In the genomic region with DNA sequence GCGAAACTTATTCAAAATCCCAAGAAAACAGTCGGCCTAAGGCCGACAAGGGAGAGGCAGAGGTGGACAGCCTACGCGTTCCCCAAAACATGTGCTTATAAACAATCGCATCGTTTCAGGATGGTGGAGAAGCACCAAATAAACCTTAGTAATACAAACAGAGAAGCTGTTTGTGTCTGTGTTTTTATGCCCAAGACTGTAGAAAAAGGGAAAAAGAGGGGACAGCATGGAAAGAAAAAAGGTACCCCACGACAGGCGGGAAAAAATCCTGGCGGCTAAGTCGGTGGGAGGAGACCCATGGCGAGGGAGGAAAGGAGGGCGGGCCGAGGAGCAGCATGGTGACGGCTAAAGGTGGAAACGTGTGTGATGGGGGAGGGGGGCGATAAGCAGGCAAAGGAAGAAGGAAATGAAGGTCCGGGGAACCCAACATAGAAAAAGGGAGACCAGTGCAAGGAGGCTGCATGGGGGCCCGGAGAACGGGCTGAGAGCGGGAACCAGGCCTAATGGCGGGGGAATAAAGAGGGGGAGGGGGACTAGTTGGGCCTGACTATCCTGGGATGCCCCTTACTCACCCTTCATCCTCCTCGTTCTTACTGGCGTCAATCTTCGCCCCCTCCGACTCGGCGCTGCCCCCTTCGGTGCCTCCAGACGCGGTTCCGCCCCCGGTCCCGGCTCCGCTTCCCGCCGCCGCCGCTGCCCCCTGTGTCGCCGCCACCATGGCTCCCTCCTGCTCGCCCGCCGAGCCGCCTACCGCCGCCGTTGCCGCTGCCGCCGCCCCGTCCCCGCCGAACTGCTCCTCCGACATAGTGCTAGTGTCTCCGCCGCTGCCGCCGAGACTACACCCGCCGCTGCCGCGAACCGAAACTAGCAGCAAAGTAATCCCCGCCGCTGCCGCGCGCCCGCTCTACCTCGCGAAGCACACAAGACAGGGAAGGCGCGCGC, we compare ENCODE assay signal across 8 cellular contexts. TPM values are rescaled to one million over a fixed set of nuclear protein-coding genes. Genes with fewer than 3 reads are reported as not detected.
DNase-seq lines count a peak whose midpoint lies in the region; ATAC-seq and TF ChIP-seq lines count a peak whose summit lies in the region.

No MANE protein-coding gene starts in this region.

- H4K20me1 ChIP-seq in GM23338 (replicated peaks; ENCODE audit: insufficient read depth) (peaks cover 42% of the 10 kb centered on the region), Karpas-422 (ENCODE audit: insufficient read depth, low read depth, low read length) (peaks cover 41% of the 10 kb centered on the region)

- peak overlapping the region; percentile 98 for H3K4me3 Mint-ChIP-seq in GM23338

- H3K27me3 ChIP-seq in GM23338 (ENCODE audit: insufficient read depth) = no peaks in the 10 kb centered on the region
- H3K27me3 ChIP-seq in Karpas-422 (ENCODE audit: low read length) = no peaks in the 10 kb centered on the region
- no peaks in the 10 kb centered on the region for H3K27me3 ChIP-seq in gastroesophageal sphincter
- H3K27me3 ChIP-seq in suprapubic skin = no peaks in the 10 kb centered on the region

- H3K4me2 ChIP-seq in GM23338 = peak overlapping the region; percentile 97
- H3K4me2 ChIP-seq in Karpas-422 (ENCODE audit: low read depth, low read length, poor library complexity, severe bottlenecking) = peak overlapping the region; percentile 95

- H2AFZ ChIP-seq in GM23338 = no peak overlapping the region; the same call in 1 of the 2 replicates
- no peak overlapping the region for H2AFZ ChIP-seq in Karpas-422 (ENCODE audit: low read length)

- H3K27ac ChIP-seq in GM23338 (ENCODE audit: low read depth) = peak overlapping the region; percentile 97
- peak overlapping the region; percentile 82 for H3K27ac ChIP-seq in Karpas-422 (ENCODE audit: low read length)
- H3K27ac ChIP-seq in gastroesophageal sphincter = peak overlapping the region; percentile 82 to 100 (median 98)
- H3K27ac ChIP-seq in suprapubic skin = peak overlapping the region; percentile 99

- H3K4me3 ChIP-seq in GM23338 = peak overlapping the region; percentile 89
- H3K4me3 ChIP-seq in Karpas-422 (ENCODE audit: low read length) = peak overlapping the region; percentile 96
- peak overlapping the region; percentile 78 to 100 for H3K4me3 ChIP-seq in gastroesophageal sphincter
- H3K4me3 ChIP-seq in suprapubic skin = peak overlapping the region; percentile 92

- WGBS in gastroesophageal sphincter (ENCODE audit: low coverage in 1 of 2), 2 donors = 0% methylated on average over 17 to 30 of the region's 75 CpGs
- under 1% methylated on average over 57 of the region's 75 CpGs for WGBS in suprapubic skin

- peak overlapping the region; percentile 97 for H3K9ac ChIP-seq in Karpas-422 (ENCODE audit: low read length)

- TF ChIP-seq EP300 in gastroesophageal sphincter (IDR thresholded peaks at IDR 0.05) (no peak), suprapubic skin (IDR thresholded peaks at IDR 0.05) (no peak)

- ATAC-seq in GM23338 (peak; percentile 42), gastroesophageal sphincter (peak; percentile 5)

- peaks cover 35% of the 10 kb centered on the region for H3K4me1 Mint-ChIP-seq in GM23338

- H3K27ac Mint-ChIP-seq in GM23338 = peak overlapping the region; percentile 100

- H3K27me3 Mint-ChIP-seq in GM23338 (ENCODE audit: insufficient read depth, low read depth, poor library complexity) = peaks cover 25% of the 10 kb centered on the region

- H3K4me1 ChIP-seq in GM23338 (ENCODE audit: insufficient read depth) = peaks cover 32% of the 10 kb centered on the region
- H3K4me1 ChIP-seq in Karpas-422 (ENCODE audit: low read length) = peaks cover 38% of the 10 kb centered on the region
- H3K4me1 ChIP-seq in gastroesophageal sphincter = peaks cover 9 to 79% (median 24%) of the 10 kb centered on the region in 3 donors
- peaks cover 52% of the 10 kb centered on the region for H3K4me1 ChIP-seq in suprapubic skin

- no peak for TF ChIP-seq CTCF in GM23338 (conservative IDR thresholded peaks at IDR 0.05; ENCODE audit: low read depth in 2 of 2)
- TF ChIP-seq CTCF in gastroesophageal sphincter (IDR thresholded peaks at IDR 0.05) = no peak
- TF ChIP-seq CTCF in suprapubic skin (IDR thresholded peaks at IDR 0.05) = no peak

- TF ChIP-seq POLR2A in gastroesophageal sphincter (IDR thresholded peaks at IDR 0.05) (no peak), suprapubic skin (IDR thresholded peaks at IDR 0.05) (no peak)

- no peaks in the 10 kb centered on the region for H3K9me3 ChIP-seq in Karpas-422 (ENCODE audit: low read length)
- no peaks in the 10 kb centered on the region for H3K9me3 ChIP-seq in gastroesophageal sphincter
- no peaks in the 10 kb centered on the region for H3K9me3 ChIP-seq in suprapubic skin

- H3K9me3 Mint-ChIP-seq in GM23338 = peaks cover 13% of the 10 kb centered on the region; the same call in 2 of the 3 replicates

- H3K36me3 Mint-ChIP-seq in GM23338 (ENCODE audit: low read depth) = peaks cover 69% of the 10 kb centered on the region

- no peaks in the 10 kb centered on the region; the same call in 1 of the 2 replicates for H3F3A ChIP-seq in GM23338 (replicated peaks; ENCODE audit: low read depth)

- H3K9me2 ChIP-seq in GM23338 (ENCODE audit: insufficient read depth) (no peaks in the 10 kb centered on the region), Karpas-422 (replicated peaks; ENCODE audit: insufficient read depth, low read length) (no peaks in the 10 kb centered on the region)

- peaks cover 80% of the 10 kb centered on the region for H3K79me2 ChIP-seq in GM23338 (replicated peaks; ENCODE audit: insufficient read depth)
- peaks cover 56% of the 10 kb centered on the region for H3K79me2 ChIP-seq in Karpas-422 (ENCODE audit: low read length)

- H3K36me3 ChIP-seq in GM23338 (ENCODE audit: insufficient read depth) (peaks cover 22% of the 10 kb centered on the region; the same call in 1 of the 2 replicates), Karpas-422 (ENCODE audit: insufficient read depth, low read length) (peaks cover 37% of the 10 kb centered on the region), gastroesophageal sphincter (peaks cover 0 to 1% of the 10 kb centered on the region in 2 donors), suprapubic skin (no peaks in the 10 kb centered on the region)

- DNase-seq in Daoy (ENCODE audit: low read depth) (peak; percentile 82), GM23338 (ENCODE audit: low spot score) (peak; percentile 87), Karpas-422 (peak; percentile 84), SHP77 treated with DMSO at 0.1 percent for 48 hours (lab: John Stamatoyannopoulos, UW) (peak; percentile 30), occipital lobe (lab: John Stamatoyannopoulos, UW) (peak; percentile 21), suprapubic skin (ENCODE audit: low spot score in 2 of 2) (peak; percentile 84 to 85)
- DNase-seq in activated gamma-delta T cell treated with anti-CD3 and anti-CD28 coated beads, Interleukin-2, amount 50 U/mL, for 16 hours (ENCODE audit: low read depth) = peak; percentile 52

TF ChIP-seq in GM23338, 12 proteins besides CTCF, POLR2A, EP300 and RAD21:
- TF ChIP-seq CREB1 (CRISPR knock-in tag; IDR thresholded peaks at IDR 0.05; ENCODE audit: low read depth) (0 out of 2 replicates have a peak, but pooled peaks have one; percentile 41), POLR2AphosphoS5 (IDR thresholded peaks at IDR 0.05; ENCODE audit: low read depth) (no peak; the same call in 1 of the 2 replicates)

RNA-seq across cellular contexts. Expression of gene HNRNPD, which starts 0.6 kb away (rescaled TPM):
- total RNA-seq in Daoy (2014; rRNA removed; shearing (Covaris generic)) = 38.6 and 40.2 TPM in 2 replicates
- total RNA-seq in GM23338 (2014; rRNA removed; shearing (Covaris generic)) = 245 and 308 TPM in 2 replicates
- 768 and 785 TPM in 2 replicates for polyA plus RNA-seq in GM23338 (2016; fragmentation: Nextera tagmentation; extraction: Ambion mirVana)
- total RNA-seq in Karpas-422 (2014; rRNA removed; shearing (Covaris generic); ENCODE audit: low replicate concordance) = 50.7 and 64.1 TPM in 2 replicates
- total RNA-seq in gastroesophageal sphincter = 10 to 100 TPM; 47.8 to 82.5 (median 72.8) TPM
- total RNA-seq in occipital lobe = 56.0 TPM
- total RNA-seq in suprapubic skin = 100 to 1,000 TPM in 1 of 4 donors, 10 to 100 TPM in 3; 65.5 to 253 (median 78.1) TPM

RNA-seq across cellular contexts. Expression of gene HNRNPDL, which starts 57.1 kb away (rescaled TPM):
- total RNA-seq in Daoy (2014; rRNA removed; shearing (Covaris generic)) = 206 and 252 TPM in 2 replicates
- total RNA-seq in GM23338 (2014; rRNA removed; shearing (Covaris generic)) = 243 and 250 TPM in 2 replicates
- polyA plus RNA-seq in GM23338 (2016; fragmentation: Nextera tagmentation; extraction: Ambion mirVana) = 336 and 354 TPM in 2 replicates
- 68.5 and 87.5 TPM in 2 replicates for total RNA-seq in Karpas-422 (2014; rRNA removed; shearing (Covaris generic); ENCODE audit: low replicate concordance)
- total RNA-seq in gastroesophageal sphincter (100 to 1,000 TPM; 140 to 226 (median 195) TPM), occipital lobe (347 TPM), suprapubic skin (100 to 1,000 TPM; 101 to 257 (median 126) TPM)

RNA-seq across cellular contexts. Expression of gene ENOPH1, which starts 57.2 kb away (rescaled TPM):
- 28.2 and 29.8 TPM in 2 replicates for total RNA-seq in Daoy (2014; rRNA removed; shearing (Covaris generic))
- total RNA-seq in GM23338 (2014; rRNA removed; shearing (Covaris generic)) = 105 and 131 TPM in 2 replicates
- 137 and 146 TPM in 2 replicates for polyA plus RNA-seq in GM23338 (2016; fragmentation: Nextera tagmentation; extraction: Ambion mirVana)
- 13.4 and 17.2 TPM in 2 replicates for total RNA-seq in Karpas-422 (2014; rRNA removed; shearing (Covaris generic); ENCODE audit: low replicate concordance)
- 10 to 100 TPM; 19.8 to 32.4 (median 23.8) TPM for total RNA-seq in gastroesophageal sphincter
- total RNA-seq in occipital lobe = 89.7 TPM
- 10 to 100 TPM; 31.2 to 36.1 (median 31.8) TPM for total RNA-seq in suprapubic skin

Comparison
In these comparisons a context has a peak if more than half of its experiments do, and no peak if none do; other contexts are left out.
1. Peak in every context shown above with its lines: DNase-seq, ATAC-seq, H3K4me3 ChIP-seq and H3K27ac ChIP-seq.
2. DNase-seq: peak in every context shown above with its lines; median percentile 87 in GM23338; 84 in suprapubic skin; 84 in Karpas-422; 82 in Daoy; 52 in activated gamma-delta T cell treated with anti-CD3 and anti-CD28 coated beads, Interleukin-2, amount 50 U/mL, for 16 hours; 30 in SHP77 treated with DMSO at 0.1 percent for 48 hours; 21 in occipital lobe.